Comparison of ENCODE assay signal across 9 cellular contexts in genomic region chr7:117873056-117873932, GRCh38. TPM values are rescaled to one million over a fixed set of nuclear protein-coding genes. Genes with fewer than 3 reads are reported as not detected.
DNase-seq lines count a peak whose midpoint lies in the region; ATAC-seq and TF ChIP-seq lines count a peak whose summit lies in the region.
"Had no signal": no experiment of that assay in that cellular context is flagged by ENCODE, and none has a peak within 500 bp of the region (broad histone marks: within the 10 kb centered on the region; RNA-seq: fewer than 3 reads in every experiment).

A gene with protein sequence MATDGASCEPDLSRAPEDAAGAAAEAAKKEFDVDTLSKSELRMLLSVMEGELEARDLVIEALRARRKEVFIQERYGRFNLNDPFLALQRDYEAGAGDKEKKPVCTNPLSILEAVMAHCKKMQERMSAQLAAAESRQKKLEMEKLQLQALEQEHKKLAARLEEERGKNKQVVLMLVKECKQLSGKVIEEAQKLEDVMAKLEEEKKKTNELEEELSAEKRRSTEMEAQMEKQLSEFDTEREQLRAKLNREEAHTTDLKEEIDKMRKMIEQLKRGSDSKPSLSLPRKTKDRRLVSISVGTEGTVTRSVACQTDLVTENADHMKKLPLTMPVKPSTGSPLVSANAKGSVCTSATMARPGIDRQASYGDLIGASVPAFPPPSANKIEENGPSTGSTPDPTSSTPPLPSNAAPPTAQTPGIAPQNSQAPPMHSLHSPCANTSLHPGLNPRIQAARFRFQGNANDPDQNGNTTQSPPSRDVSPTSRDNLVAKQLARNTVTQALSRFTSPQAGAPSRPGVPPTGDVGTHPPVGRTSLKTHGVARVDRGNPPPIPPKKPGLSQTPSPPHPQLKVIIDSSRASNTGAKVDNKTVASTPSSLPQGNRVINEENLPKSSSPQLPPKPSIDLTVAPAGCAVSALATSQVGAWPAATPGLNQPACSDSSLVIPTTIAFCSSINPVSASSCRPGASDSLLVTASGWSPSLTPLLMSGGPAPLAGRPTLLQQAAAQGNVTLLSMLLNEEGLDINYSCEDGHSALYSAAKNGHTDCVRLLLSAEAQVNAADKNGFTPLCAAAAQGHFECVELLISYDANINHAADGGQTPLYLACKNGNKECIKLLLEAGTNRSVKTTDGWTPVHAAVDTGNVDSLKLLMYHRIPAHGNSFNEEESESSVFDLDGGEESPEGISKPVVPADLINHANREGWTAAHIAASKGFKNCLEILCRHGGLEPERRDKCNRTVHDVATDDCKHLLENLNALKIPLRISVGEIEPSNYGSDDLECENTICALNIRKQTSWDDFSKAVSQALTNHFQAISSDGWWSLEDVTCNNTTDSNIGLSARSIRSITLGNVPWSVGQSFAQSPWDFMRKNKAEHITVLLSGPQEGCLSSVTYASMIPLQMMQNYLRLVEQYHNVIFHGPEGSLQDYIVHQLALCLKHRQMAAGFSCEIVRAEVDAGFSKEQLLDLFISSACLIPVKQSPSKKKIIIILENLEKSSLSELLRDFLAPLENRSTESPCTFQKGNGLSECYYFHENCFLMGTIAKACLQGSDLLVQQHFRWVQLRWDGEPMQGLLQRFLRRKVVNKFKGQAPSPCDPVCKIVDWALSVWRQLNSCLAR (N-terminal part only) (minus strand): TSS chr7:117873441. CDS start chr7:117873415, 26 bp downstream.

- TF ChIP-seq POLR2A in heart left ventricle (IDR thresholded peaks at IDR 0.05), result no peak

- H3K27ac ChIP-seq in heart left ventricle (peak within 1 kb of the TSS in 7 of 12 donors; percentile 8 to 70 (median 61)), osteoblast (ENCODE audit: low read depth, low read length) (no peak within 1 kb of the TSS)

- H3K4me1 ChIP-seq in adipocyte (ENCODE audit: control insufficient read depth, insufficient read depth, low read length), result peaks cover 13% of the 10 kb centered on the region
- peaks cover 0 to 20% (median 0%) of the 10 kb centered on the region in 12 donors for H3K4me1 ChIP-seq in heart left ventricle
- H3K4me1 ChIP-seq in osteoblast (ENCODE audit: insufficient read depth, low read length), result no peaks in the 10 kb centered on the region

- TF ChIP-seq CTCF in heart left ventricle (IDR thresholded peaks at IDR 0.05), result peak in 3 of 12 donors; percentile 21 to 30 (median 22)
- no peak for TF ChIP-seq CTCF in osteoblast (IDR thresholded peaks at IDR 0.05; ENCODE audit: extremely low read depth, low read depth, low read length)

- H3K36me3 ChIP-seq in adipocyte (ENCODE audit: control insufficient read depth, insufficient read depth, low read length, severe bottlenecking) (no peaks in the 10 kb centered on the region), heart left ventricle (no peaks in the 10 kb centered on the region), osteoblast (ENCODE audit: insufficient read depth, low read length) (no peaks in the 10 kb centered on the region)

- H3K9me3 ChIP-seq in adipocyte (ENCODE audit: control insufficient read depth, low read length) (no peaks in the 10 kb centered on the region), heart left ventricle (no peaks in the 10 kb centered on the region), osteoblast (ENCODE audit: low read depth, low read length) (no peaks in the 10 kb centered on the region)

- H3K4me3 ChIP-seq in adipocyte (ENCODE audit: low read length) (peak within 1 kb of the TSS; percentile 90), heart left ventricle (peak within 1 kb of the TSS; percentile 60 to 95 (median 80)), osteoblast (ENCODE audit: insufficient read depth, low read length) (peak within 1 kb of the TSS; percentile 66)

- no peak for TF ChIP-seq RAD21 in Ishikawa (IDR thresholded peaks at IDR 0.05; ENCODE audit: low read depth)

- H2AFZ ChIP-seq in osteoblast (ENCODE audit: low read length), result peak within 1 kb of the TSS; percentile 56

- 1 to 15% (median 1%) methylated on average over 31 to 113 of the region's 113 CpGs for WGBS in heart left ventricle, 4 donors

- H3K4me2 ChIP-seq in osteoblast (ENCODE audit: insufficient read depth, low read length), result peak within 1 kb of the TSS; percentile 71

- no peak for TF ChIP-seq EP300 in Ishikawa (IDR thresholded peaks at IDR 0.05; ENCODE audit: borderline replicate concordance)

- intact Hi-C loops in heart left ventricle (cut with DNase I), result loop anchor here in 6 of 10 donors (2.0 to 10.0 kb wide), 5 partner anchors 58 to 122 kb away; no protein-coding TSS in a partner anchor

- peaks cover 6% of the 10 kb centered on the region for H3K27me3 ChIP-seq in adipocyte (replicated peaks; ENCODE audit: control insufficient read depth, insufficient read depth, low read length)
- H3K27me3 ChIP-seq in heart left ventricle, result peaks cover 0 to 51% (median 0%) of the 10 kb centered on the region in 9 donors
- H3K27me3 ChIP-seq in osteoblast (ENCODE audit: insufficient read depth, low read length), result peaks cover 38% of the 10 kb centered on the region

- DNase-seq in NCI-H2171 treated with DMSO at 0.1 percent for 48 hours (lab: John Stamatoyannopoulos, UW) (peak; percentile 10), NCI-H2171 (lab: John Stamatoyannopoulos, UW) (no peak), adipocyte (ENCODE audit: low read depth) (peak; percentile 80), heart left ventricle (peak; percentile 45 to 77 (median 56)), osteoblast (ENCODE audit: insufficient read length, low spot score, missing footprints) (peak; percentile 81)
- no peak for DNase-seq in stimulated activated naive CD4-positive, alpha-beta T cell (lab: John Stamatoyannopoulos, UW)
- DNase-seq: DND-41 had no signal

- H3K9ac ChIP-seq in adipocyte (ENCODE audit: low read length), result peak within 1 kb of the TSS; percentile 80

- H3K79me2 ChIP-seq in osteoblast (ENCODE audit: insufficient read depth, low read length), result no peaks in the 10 kb centered on the region

- ATAC-seq in heart left ventricle (peak; percentile 35 to 89 (median 70)), GM19452 (IDR thresholded peaks at IDR 0.05; ENCODE audit: unreplicated experiment) (no peak)

- H4K20me1 ChIP-seq in osteoblast (ENCODE audit: insufficient read depth, low read length), result no peaks in the 10 kb centered on the region

TF ChIP-seq in Ishikawa, 13 proteins besides CTCF, POLR2A, EP300 and RAD21:
- TF ChIP-seq YY1 (IDR thresholded peaks at IDR 0.05; ENCODE audit: low read depth), result 0 out of 2 replicates have a peak, but pooled peaks have one; percentile 39
- no peak for TF ChIP-seq NFIC (IDR thresholded peaks at IDR 0.05)
- TF ChIP-seq ZBTB7A (IDR thresholded peaks at IDR 0.05; ENCODE audit: low read depth), result peak; percentile 26; the same call in 1 of the 2 replicates
- TF ChIP-seq, protein P1, sequence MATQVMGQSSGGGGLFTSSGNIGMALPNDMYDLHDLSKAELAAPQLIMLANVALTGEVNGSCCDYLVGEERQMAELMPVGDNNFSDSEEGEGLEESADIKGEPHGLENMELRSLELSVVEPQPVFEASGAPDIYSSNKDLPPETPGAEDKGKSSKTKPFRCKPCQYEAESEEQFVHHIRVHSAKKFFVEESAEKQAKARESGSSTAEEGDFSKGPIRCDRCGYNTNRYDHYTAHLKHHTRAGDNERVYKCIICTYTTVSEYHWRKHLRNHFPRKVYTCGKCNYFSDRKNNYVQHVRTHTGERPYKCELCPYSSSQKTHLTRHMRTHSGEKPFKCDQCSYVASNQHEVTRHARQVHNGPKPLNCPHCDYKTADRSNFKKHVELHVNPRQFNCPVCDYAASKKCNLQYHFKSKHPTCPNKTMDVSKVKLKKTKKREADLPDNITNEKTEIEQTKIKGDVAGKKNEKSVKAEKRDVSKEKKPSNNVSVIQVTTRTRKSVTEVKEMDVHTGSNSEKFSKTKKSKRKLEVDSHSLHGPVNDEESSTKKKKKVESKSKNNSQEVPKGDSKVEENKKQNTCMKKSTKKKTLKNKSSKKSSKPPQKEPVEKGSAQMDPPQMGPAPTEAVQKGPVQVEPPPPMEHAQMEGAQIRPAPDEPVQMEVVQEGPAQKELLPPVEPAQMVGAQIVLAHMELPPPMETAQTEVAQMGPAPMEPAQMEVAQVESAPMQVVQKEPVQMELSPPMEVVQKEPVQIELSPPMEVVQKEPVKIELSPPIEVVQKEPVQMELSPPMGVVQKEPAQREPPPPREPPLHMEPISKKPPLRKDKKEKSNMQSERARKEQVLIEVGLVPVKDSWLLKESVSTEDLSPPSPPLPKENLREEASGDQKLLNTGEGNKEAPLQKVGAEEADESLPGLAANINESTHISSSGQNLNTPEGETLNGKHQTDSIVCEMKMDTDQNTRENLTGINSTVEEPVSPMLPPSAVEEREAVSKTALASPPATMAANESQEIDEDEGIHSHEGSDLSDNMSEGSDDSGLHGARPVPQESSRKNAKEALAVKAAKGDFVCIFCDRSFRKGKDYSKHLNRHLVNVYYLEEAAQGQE (IDR thresholded peaks at IDR 0.05; ENCODE audit: low read depth), result no peak

RNA-seq across cellular contexts. Expression of the gene that starts here (rescaled TPM):
- total RNA-seq in heart left ventricle (1 to 10 TPM in 4 of 9 donors, under 1 TPM in 5; 0.31 to 3.9 (median 0.95) TPM), osteoblast (1.1 and 2.9 TPM in 2 replicates)
- polyA plus RNA-seq in heart left ventricle, result under 1 TPM; 0.55 to 0.65 TPM

Comparison
In these comparisons a context has a peak if more than half of its experiments do, and no peak if none do; other contexts are left out.
1. DNase-seq: peak in NCI-H2171 treated with DMSO at 0.1 percent for 48 hours (single experiment), adipocyte (single experiment), heart left ventricle (5 of 5) and osteoblast (single experiment); none in NCI-H2171 (single experiment) and stimulated activated naive CD4-positive, alpha-beta T cell (0 of 6).
2. Peak in every context shown above with its lines, with median percentiles within 50 percentile points of each other: H3K4me3 ChIP-seq.